In the genomic region with DNA sequence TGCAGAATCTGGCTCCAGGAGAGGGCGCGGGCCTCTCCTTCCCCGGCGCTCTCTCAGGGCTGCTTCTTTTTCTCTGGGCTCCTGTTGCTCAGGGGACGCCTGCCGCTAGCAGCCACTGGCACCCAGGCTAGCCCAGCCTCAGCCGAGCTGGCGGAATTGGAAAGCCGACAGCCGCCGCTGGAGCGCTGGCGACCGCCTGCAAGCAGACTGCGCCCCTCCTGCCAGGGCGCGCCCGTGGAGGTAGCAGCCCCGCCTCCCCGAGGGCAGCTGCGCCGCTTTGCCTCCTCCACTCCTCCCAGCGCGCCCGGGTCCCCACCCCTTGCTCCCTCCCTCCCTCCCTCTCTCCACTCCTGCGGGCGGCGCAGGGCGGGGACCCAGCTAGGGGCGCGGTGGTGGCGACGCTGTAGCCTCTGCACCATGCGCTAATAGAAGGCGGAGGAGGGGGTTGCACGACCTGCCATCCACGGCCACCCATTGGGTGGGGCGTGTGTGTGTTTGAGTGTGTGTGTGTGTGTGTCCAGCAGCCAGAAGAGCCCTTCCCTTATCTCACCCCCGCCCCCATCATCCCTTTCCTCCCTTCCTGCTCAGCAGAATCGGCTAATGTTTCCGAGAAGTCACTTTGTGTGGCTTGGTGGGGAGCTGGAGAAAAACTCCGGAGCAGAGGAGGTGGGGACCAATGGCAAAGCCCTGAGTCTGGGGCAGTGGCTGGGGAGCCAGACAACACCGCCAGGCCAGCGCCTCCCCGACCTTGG, we compare ENCODE assay signal across 1 cellular context.
TF ChIP-seq lines count a peak whose summit lies in the region.

Gene SCN9A, minus strand, starts transcription at position 209 of the 752 bp plus-strand sequence. CDS start 64,188 bp downstream, outside the sequence.

TF ChIP-seq in WTC11, 78 proteins besides CTCF, POLR2A, EP300 and RAD21 (continued from another document and continues in another):
- TF ChIP-seq FOXP1 (CRISPR knock-in tag; IDR thresholded peaks at IDR 0.05; ENCODE audit: borderline replicate concordance) (peak; percentile 69; the same call in 1 of the 2 replicates), HMGA2 (CRISPR knock-in tag; IDR thresholded peaks at IDR 0.05) (no peak), JUN (CRISPR knock-in tag; IDR thresholded peaks at IDR 0.05) (no peak), GRHL2 (CRISPR knock-in tag; IDR thresholded peaks at IDR 0.05; ENCODE audit: insufficient replicate concordance, severe bottlenecking) (no peak), ZNF219 (CRISPR knock-in tag; IDR thresholded peaks at IDR 0.05; ENCODE audit: borderline replicate concordance) (no peak), KAT7 (CRISPR knock-in tag; IDR thresholded peaks at IDR 0.05; ENCODE audit: borderline replicate concordance) (peak; percentile 57; the same call in 1 of the 2 replicates), USF2 (CRISPR knock-in tag; IDR thresholded peaks at IDR 0.05) (no peak), PRRX2 (CRISPR knock-in tag; IDR thresholded peaks at IDR 0.05) (no peak), ATF3 (CRISPR knock-in tag; conservative IDR thresholded peaks at IDR 0.05) (no peak), ZNF425 (CRISPR knock-in tag; conservative IDR thresholded peaks at IDR 0.05) (no peak), ZNF232 (CRISPR knock-in tag; IDR thresholded peaks at IDR 0.05) (peak; percentile 39; the same call in 1 of the 2 replicates), RELA (CRISPR knock-in tag; IDR thresholded peaks at IDR 0.05; ENCODE audit: borderline replicate concordance) (no peak), NFYB (CRISPR knock-in tag; conservative IDR thresholded peaks at IDR 0.05; ENCODE audit: low read depth) (no peak), E2F5 (CRISPR knock-in tag; IDR thresholded peaks at IDR 0.05) (no peak), NR1H2 (CRISPR knock-in tag; IDR thresholded peaks at IDR 0.05) (no peak), ZNF396 (CRISPR knock-in tag; IDR thresholded peaks at IDR 0.05; ENCODE audit: borderline replicate concordance) (no peak), ZNF121 (CRISPR knock-in tag; IDR thresholded peaks at IDR 0.05) (no peak), SMAD4 (CRISPR knock-in tag; IDR thresholded peaks at IDR 0.05) (no peak), EMX1 (CRISPR knock-in tag; IDR thresholded peaks at IDR 0.05) (no peak), NR3C1 (CRISPR knock-in tag; conservative IDR thresholded peaks at IDR 0.05; ENCODE audit: low read depth) (no peak), ZNF532 (CRISPR knock-in tag; IDR thresholded peaks at IDR 0.05; ENCODE audit: borderline replicate concordance) (no peak), IRF2 (CRISPR knock-in tag; IDR thresholded peaks at IDR 0.05; ENCODE audit: borderline replicate concordance, low read depth) (no peak), TEAD1 (CRISPR knock-in tag; IDR thresholded peaks at IDR 0.05) (no peak; the same call in 1 of the 2 replicates), TP53 (CRISPR knock-in tag; IDR thresholded peaks at IDR 0.05) (no peak), ERG (CRISPR knock-in tag; IDR thresholded peaks at IDR 0.05) (no peak), CREM (CRISPR knock-in tag; IDR thresholded peaks at IDR 0.05) (no peak), TCF7 (CRISPR knock-in tag; IDR thresholded peaks at IDR 0.05; ENCODE audit: low read depth) (no peak), GABPB1 (CRISPR knock-in tag; IDR thresholded peaks at IDR 0.05) (peak; percentile 66), TEAD4 (CRISPR knock-in tag; IDR thresholded peaks at IDR 0.05) (no peak), FOXJ3 (CRISPR knock-in tag; IDR thresholded peaks at IDR 0.05; ENCODE audit: borderline replicate concordance) (no peak), E2F4 (CRISPR knock-in tag; IDR thresholded peaks at IDR 0.05; ENCODE audit: borderline replicate concordance, low read depth) (no peak)
- TF ChIP-seq, protein P1, sequence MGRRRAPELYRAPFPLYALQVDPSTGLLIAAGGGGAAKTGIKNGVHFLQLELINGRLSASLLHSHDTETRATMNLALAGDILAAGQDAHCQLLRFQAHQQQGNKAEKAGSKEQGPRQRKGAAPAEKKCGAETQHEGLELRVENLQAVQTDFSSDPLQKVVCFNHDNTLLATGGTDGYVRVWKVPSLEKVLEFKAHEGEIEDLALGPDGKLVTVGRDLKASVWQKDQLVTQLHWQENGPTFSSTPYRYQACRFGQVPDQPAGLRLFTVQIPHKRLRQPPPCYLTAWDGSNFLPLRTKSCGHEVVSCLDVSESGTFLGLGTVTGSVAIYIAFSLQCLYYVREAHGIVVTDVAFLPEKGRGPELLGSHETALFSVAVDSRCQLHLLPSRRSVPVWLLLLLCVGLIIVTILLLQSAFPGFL (CRISPR knock-in tag; IDR thresholded peaks at IDR 0.05; ENCODE audit: borderline replicate concordance), result no peak
- TF ChIP-seq, protein P2, sequence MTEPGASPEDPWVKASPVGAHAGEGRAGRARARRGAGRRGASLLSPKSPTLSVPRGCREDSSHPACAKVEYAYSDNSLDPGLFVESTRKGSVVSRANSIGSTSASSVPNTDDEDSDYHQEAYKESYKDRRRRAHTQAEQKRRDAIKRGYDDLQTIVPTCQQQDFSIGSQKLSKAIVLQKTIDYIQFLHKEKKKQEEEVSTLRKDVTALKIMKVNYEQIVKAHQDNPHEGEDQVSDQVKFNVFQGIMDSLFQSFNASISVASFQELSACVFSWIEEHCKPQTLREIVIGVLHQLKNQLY (CRISPR knock-in tag; IDR thresholded peaks at IDR 0.05), result no peak
- TF ChIP-seq, protein P3, sequence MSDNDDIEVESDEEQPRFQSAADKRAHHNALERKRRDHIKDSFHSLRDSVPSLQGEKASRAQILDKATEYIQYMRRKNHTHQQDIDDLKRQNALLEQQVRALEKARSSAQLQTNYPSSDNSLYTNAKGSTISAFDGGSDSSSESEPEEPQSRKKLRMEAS (CRISPR knock-in tag; IDR thresholded peaks at IDR 0.05), result no peak; the same call in 1 of the 2 replicates
- TF ChIP-seq, protein P4, sequence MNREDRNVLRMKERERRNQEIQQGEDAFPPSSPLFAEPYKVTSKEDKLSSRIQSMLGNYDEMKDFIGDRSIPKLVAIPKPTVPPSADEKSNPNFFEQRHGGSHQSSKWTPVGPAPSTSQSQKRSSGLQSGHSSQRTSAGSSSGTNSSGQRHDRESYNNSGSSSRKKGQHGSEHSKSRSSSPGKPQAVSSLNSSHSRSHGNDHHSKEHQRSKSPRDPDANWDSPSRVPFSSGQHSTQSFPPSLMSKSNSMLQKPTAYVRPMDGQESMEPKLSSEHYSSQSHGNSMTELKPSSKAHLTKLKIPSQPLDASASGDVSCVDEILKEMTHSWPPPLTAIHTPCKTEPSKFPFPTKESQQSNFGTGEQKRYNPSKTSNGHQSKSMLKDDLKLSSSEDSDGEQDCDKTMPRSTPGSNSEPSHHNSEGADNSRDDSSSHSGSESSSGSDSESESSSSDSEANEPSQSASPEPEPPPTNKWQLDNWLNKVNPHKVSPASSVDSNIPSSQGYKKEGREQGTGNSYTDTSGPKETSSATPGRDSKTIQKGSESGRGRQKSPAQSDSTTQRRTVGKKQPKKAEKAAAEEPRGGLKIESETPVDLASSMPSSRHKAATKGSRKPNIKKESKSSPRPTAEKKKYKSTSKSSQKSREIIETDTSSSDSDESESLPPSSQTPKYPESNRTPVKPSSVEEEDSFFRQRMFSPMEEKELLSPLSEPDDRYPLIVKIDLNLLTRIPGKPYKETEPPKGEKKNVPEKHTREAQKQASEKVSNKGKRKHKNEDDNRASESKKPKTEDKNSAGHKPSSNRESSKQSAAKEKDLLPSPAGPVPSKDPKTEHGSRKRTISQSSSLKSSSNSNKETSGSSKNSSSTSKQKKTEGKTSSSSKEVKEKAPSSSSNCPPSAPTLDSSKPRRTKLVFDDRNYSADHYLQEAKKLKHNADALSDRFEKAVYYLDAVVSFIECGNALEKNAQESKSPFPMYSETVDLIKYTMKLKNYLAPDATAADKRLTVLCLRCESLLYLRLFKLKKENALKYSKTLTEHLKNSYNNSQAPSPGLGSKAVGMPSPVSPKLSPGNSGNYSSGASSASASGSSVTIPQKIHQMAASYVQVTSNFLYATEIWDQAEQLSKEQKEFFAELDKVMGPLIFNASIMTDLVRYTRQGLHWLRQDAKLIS (CRISPR knock-in tag; IDR thresholded peaks at IDR 0.05; ENCODE audit: borderline replicate concordance), result no peak
